1 cellular context compared by ENCODE assay signal in the genomic region with DNA sequence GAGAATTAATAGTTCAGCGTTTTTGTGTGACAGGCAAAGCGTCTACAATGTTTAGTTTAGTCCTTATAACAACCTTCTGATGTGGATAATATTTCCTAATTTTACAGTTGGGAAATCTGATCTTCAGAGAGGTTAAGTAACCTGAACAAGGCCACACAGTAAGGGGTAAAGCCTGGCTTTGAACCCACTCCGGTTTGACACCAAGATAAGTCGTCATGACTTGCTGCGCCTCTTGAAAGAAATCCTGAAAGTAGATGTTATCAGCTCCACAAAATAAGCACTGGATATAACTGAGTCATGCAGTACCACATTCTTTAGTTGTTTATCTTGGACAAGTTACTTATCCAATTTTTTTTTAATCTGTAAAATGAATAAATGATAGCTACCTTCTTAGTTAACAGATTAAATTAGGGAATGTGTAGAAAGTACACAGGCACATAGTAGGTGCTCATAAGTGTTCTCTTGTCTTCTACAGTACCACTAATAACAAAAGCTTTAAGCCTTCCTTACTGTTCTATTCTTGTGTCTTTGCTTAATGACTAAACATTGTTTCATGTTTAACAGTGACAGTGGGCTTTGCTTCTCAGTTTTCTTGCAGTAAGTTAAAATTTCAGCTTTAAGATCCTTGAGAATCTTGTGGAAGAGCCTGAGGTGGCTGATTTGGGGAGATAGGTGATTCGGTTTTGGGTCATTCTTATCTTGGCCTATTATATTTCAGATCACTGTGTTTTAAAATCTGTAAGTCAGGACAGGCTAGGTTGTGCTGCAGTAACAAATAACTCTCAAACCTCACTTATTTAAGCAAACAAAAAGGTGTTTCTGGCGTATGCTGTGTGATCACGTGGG.
TF ChIP-seq lines count a peak whose summit lies in the region.

No MANE protein-coding gene starts in this region.

TF ChIP-seq in K562, 482 proteins besides CTCF, POLR2A, EP300 and RAD21 (continued from another document and continues in another):
- TF ChIP-seq, protein P1, sequence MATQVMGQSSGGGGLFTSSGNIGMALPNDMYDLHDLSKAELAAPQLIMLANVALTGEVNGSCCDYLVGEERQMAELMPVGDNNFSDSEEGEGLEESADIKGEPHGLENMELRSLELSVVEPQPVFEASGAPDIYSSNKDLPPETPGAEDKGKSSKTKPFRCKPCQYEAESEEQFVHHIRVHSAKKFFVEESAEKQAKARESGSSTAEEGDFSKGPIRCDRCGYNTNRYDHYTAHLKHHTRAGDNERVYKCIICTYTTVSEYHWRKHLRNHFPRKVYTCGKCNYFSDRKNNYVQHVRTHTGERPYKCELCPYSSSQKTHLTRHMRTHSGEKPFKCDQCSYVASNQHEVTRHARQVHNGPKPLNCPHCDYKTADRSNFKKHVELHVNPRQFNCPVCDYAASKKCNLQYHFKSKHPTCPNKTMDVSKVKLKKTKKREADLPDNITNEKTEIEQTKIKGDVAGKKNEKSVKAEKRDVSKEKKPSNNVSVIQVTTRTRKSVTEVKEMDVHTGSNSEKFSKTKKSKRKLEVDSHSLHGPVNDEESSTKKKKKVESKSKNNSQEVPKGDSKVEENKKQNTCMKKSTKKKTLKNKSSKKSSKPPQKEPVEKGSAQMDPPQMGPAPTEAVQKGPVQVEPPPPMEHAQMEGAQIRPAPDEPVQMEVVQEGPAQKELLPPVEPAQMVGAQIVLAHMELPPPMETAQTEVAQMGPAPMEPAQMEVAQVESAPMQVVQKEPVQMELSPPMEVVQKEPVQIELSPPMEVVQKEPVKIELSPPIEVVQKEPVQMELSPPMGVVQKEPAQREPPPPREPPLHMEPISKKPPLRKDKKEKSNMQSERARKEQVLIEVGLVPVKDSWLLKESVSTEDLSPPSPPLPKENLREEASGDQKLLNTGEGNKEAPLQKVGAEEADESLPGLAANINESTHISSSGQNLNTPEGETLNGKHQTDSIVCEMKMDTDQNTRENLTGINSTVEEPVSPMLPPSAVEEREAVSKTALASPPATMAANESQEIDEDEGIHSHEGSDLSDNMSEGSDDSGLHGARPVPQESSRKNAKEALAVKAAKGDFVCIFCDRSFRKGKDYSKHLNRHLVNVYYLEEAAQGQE (CRISPR knock-in tag; IDR thresholded peaks at IDR 0.05; ENCODE audit: low read depth) = no peak
- TF ChIP-seq BCOR (IDR thresholded peaks at IDR 0.05) (peak; percentile 99), KDM1A (IDR thresholded peaks at IDR 0.05) (peak; percentile 89 to 95), KAT8 (IDR thresholded peaks at IDR 0.05; ENCODE audit: low read depth) (no peak), BHLHE40 (IDR thresholded peaks at IDR 0.05; ENCODE audit: low read length) (no peak), ZBTB7A (IDR thresholded peaks at IDR 0.05; ENCODE audit: borderline replicate concordance, control insufficient read depth, low read depth, low read length) (no peak), HDAC3 (IDR thresholded peaks at IDR 0.05; ENCODE audit: borderline replicate concordance, partially characterized antibody) (no peak), HDGF (IDR thresholded peaks at IDR 0.05) (no peak), HEY1 (CRISPR knock-in tag; IDR thresholded peaks at IDR 0.05; ENCODE audit: borderline replicate concordance) (no peak), NCOA1 (IDR thresholded peaks at IDR 0.05; ENCODE audit: low read depth) (no peak), SRF (CRISPR knock-in tag; IDR thresholded peaks at IDR 0.05) (no peak), SRSF3 (IDR thresholded peaks at IDR 0.05; ENCODE audit: insufficient read depth, low read length) (no peak), SP2 (IDR thresholded peaks at IDR 0.05; ENCODE audit: extremely low read depth, low read depth, low read length, poor library complexity, severe bottlenecking) (no peak), RBBP5 (IDR thresholded peaks at IDR 0.05; ENCODE audit: borderline replicate concordance, insufficient read depth, low read length, poor library complexity, severe bottlenecking) (no peak), NCOA2 (IDR thresholded peaks at IDR 0.05; ENCODE audit: partially characterized antibody in 2 of 2) (no peak), FOS (IDR thresholded peaks at IDR 0.05; ENCODE audit: extremely low read depth, insufficient read length) (no peak), GATA2 (CRISPR knock-in tag; IDR thresholded peaks at IDR 0.05) (no peak), CCAR2 (IDR thresholded peaks at IDR 0.05; ENCODE audit: low read depth, low read length) (no peak), CEBPG (CRISPR knock-in tag; IDR thresholded peaks at IDR 0.05) (no peak), CEBPG (tag; conservative IDR thresholded peaks at IDR 0.05 in 1 of 2, IDR thresholded peaks at IDR 0.05 in 1 of 2) (no peak), TCF3 (CRISPR knock-in tag; IDR thresholded peaks at IDR 0.05) (no peak), ARID2 (IDR thresholded peaks at IDR 0.05) (no peak), CBX2 (IDR thresholded peaks at IDR 0.05; ENCODE audit: insufficient read depth, low read length, poor library complexity, severe bottlenecking) (no peak), SIRT6 (IDR thresholded peaks at IDR 0.05; ENCODE audit: low read depth, low read length) (no peak)
- TF ChIP-seq, protein P2, sequence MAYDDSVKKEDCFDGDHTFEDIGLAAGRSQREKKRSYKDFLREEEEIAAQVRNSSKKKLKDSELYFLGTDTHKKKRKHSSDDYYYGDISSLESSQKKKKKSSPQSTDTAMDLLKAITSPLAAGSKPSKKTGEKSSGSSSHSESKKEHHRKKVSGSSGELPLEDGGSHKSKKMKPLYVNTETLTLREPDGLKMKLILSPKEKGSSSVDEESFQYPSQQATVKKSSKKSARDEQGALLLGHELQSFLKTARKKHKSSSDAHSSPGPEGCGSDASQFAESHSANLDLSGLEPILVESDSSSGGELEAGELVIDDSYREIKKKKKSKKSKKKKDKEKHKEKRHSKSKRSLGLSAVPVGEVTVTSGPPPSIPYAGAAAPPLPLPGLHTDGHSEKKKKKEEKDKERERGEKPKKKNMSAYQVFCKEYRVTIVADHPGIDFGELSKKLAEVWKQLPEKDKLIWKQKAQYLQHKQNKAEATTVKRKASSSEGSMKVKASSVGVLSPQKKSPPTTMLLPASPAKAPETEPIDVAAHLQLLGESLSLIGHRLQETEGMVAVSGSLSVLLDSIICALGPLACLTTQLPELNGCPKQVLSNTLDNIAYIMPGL (CRISPR knock-in tag; IDR thresholded peaks at IDR 0.05) = no peak
- TF ChIP-seq, protein P3, sequence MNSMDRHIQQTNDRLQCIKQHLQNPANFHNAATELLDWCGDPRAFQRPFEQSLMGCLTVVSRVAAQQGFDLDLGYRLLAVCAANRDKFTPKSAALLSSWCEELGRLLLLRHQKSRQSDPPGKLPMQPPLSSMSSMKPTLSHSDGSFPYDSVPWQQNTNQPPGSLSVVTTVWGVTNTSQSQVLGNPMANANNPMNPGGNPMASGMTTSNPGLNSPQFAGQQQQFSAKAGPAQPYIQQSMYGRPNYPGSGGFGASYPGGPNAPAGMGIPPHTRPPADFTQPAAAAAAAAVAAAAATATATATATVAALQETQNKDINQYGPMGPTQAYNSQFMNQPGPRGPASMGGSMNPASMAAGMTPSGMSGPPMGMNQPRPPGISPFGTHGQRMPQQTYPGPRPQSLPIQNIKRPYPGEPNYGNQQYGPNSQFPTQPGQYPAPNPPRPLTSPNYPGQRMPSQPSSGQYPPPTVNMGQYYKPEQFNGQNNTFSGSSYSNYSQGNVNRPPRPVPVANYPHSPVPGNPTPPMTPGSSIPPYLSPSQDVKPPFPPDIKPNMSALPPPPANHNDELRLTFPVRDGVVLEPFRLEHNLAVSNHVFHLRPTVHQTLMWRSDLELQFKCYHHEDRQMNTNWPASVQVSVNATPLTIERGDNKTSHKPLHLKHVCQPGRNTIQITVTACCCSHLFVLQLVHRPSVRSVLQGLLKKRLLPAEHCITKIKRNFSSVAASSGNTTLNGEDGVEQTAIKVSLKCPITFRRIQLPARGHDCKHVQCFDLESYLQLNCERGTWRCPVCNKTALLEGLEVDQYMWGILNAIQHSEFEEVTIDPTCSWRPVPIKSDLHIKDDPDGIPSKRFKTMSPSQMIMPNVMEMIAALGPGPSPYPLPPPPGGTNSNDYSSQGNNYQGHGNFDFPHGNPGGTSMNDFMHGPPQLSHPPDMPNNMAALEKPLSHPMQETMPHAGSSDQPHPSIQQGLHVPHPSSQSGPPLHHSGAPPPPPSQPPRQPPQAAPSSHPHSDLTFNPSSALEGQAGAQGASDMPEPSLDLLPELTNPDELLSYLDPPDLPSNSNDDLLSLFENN (IDR thresholded peaks at IDR 0.05; ENCODE audit: low read depth in 2 of 2, low read length in 2 of 2) = no peak
- TF ChIP-seq, protein P4, sequence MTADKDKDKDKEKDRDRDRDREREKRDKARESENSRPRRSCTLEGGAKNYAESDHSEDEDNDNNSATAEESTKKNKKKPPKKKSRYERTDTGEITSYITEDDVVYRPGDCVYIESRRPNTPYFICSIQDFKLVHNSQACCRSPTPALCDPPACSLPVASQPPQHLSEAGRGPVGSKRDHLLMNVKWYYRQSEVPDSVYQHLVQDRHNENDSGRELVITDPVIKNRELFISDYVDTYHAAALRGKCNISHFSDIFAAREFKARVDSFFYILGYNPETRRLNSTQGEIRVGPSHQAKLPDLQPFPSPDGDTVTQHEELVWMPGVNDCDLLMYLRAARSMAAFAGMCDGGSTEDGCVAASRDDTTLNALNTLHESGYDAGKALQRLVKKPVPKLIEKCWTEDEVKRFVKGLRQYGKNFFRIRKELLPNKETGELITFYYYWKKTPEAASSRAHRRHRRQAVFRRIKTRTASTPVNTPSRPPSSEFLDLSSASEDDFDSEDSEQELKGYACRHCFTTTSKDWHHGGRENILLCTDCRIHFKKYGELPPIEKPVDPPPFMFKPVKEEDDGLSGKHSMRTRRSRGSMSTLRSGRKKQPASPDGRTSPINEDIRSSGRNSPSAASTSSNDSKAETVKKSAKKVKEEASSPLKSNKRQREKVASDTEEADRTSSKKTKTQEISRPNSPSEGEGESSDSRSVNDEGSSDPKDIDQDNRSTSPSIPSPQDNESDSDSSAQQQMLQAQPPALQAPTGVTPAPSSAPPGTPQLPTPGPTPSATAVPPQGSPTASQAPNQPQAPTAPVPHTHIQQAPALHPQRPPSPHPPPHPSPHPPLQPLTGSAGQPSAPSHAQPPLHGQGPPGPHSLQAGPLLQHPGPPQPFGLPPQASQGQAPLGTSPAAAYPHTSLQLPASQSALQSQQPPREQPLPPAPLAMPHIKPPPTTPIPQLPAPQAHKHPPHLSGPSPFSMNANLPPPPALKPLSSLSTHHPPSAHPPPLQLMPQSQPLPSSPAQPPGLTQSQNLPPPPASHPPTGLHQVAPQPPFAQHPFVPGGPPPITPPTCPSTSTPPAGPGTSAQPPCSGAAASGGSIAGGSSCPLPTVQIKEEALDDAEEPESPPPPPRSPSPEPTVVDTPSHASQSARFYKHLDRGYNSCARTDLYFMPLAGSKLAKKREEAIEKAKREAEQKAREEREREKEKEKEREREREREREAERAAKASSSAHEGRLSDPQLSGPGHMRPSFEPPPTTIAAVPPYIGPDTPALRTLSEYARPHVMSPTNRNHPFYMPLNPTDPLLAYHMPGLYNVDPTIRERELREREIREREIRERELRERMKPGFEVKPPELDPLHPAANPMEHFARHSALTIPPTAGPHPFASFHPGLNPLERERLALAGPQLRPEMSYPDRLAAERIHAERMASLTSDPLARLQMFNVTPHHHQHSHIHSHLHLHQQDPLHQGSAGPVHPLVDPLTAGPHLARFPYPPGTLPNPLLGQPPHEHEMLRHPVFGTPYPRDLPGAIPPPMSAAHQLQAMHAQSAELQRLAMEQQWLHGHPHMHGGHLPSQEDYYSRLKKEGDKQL (CRISPR knock-in tag; IDR thresholded peaks at IDR 0.05; ENCODE audit: borderline replicate concordance) = no peak
- TF ChIP-seq, protein P5, sequence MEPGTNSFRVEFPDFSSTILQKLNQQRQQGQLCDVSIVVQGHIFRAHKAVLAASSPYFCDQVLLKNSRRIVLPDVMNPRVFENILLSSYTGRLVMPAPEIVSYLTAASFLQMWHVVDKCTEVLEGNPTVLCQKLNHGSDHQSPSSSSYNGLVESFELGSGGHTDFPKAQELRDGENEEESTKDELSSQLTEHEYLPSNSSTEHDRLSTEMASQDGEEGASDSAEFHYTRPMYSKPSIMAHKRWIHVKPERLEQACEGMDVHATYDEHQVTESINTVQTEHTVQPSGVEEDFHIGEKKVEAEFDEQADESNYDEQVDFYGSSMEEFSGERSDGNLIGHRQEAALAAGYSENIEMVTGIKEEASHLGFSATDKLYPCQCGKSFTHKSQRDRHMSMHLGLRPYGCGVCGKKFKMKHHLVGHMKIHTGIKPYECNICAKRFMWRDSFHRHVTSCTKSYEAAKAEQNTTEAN (CRISPR knock-in tag; IDR thresholded peaks at IDR 0.05) = no peak
- TF ChIP-seq, protein P6, sequence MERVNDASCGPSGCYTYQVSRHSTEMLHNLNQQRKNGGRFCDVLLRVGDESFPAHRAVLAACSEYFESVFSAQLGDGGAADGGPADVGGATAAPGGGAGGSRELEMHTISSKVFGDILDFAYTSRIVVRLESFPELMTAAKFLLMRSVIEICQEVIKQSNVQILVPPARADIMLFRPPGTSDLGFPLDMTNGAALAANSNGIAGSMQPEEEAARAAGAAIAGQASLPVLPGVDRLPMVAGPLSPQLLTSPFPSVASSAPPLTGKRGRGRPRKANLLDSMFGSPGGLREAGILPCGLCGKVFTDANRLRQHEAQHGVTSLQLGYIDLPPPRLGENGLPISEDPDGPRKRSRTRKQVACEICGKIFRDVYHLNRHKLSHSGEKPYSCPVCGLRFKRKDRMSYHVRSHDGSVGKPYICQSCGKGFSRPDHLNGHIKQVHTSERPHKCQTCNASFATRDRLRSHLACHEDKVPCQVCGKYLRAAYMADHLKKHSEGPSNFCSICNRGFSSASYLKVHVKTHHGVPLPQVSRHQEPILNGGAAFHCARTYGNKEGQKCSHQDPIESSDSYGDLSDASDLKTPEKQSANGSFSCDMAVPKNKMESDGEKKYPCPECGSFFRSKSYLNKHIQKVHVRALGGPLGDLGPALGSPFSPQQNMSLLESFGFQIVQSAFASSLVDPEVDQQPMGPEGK (CRISPR knock-in tag; IDR thresholded peaks at IDR 0.05; ENCODE audit: borderline replicate concordance) = no peak
- TF ChIP-seq, protein P7, sequence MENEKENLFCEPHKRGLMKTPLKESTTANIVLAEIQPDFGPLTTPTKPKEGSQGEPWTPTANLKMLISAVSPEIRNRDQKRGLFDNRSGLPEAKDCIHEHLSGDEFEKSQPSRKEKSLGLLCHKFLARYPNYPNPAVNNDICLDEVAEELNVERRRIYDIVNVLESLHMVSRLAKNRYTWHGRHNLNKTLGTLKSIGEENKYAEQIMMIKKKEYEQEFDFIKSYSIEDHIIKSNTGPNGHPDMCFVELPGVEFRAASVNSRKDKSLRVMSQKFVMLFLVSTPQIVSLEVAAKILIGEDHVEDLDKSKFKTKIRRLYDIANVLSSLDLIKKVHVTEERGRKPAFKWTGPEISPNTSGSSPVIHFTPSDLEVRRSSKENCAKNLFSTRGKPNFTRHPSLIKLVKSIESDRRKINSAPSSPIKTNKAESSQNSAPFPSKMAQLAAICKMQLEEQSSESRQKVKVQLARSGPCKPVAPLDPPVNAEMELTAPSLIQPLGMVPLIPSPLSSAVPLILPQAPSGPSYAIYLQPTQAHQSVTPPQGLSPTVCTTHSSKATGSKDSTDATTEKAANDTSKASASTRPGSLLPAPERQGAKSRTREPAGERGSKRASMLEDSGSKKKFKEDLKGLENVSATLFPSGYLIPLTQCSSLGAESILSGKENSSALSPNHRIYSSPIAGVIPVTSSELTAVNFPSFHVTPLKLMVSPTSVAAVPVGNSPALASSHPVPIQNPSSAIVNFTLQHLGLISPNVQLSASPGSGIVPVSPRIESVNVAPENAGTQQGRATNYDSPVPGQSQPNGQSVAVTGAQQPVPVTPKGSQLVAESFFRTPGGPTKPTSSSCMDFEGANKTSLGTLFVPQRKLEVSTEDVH (IDR thresholded peaks at IDR 0.05; ENCODE audit: low read depth, partially characterized antibody) = no peak
